In the genomic region with DNA sequence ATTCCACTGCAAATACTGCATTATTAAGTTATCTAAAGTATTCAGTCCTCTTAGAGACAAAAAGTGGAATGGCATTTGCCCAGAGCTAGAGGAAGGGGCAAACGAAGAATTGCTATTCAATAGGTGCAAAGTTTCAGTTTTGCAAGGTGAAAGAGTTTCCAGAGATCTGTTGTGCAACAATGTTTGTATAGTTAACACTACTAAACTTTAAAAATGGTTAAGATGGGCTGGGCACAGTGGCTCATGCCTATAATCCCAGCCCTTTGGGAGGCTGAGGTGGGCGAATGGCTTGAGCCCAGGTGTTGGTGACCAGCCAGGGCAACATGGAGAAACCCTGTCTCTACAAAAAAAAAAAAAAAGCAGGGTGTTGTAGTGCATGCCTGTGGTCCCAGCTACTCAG, we compare ENCODE assay signal across 1 cellular context.
TF ChIP-seq lines count a peak whose summit lies in the region.

No MANE protein-coding gene starts in this region.

TF ChIP-seq in liver, 16 proteins besides CTCF, POLR2A, EP300 and RAD21 (continued from another document):
- TF ChIP-seq, protein P1, sequence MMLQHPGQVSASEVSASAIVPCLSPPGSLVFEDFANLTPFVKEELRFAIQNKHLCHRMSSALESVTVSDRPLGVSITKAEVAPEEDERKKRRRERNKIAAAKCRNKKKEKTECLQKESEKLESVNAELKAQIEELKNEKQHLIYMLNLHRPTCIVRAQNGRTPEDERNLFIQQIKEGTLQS (IDR thresholded peaks at IDR 0.05) = no peak
- TF ChIP-seq JUND (IDR thresholded peaks at IDR 0.05) = no peak
- TF ChIP-seq, protein P2, sequence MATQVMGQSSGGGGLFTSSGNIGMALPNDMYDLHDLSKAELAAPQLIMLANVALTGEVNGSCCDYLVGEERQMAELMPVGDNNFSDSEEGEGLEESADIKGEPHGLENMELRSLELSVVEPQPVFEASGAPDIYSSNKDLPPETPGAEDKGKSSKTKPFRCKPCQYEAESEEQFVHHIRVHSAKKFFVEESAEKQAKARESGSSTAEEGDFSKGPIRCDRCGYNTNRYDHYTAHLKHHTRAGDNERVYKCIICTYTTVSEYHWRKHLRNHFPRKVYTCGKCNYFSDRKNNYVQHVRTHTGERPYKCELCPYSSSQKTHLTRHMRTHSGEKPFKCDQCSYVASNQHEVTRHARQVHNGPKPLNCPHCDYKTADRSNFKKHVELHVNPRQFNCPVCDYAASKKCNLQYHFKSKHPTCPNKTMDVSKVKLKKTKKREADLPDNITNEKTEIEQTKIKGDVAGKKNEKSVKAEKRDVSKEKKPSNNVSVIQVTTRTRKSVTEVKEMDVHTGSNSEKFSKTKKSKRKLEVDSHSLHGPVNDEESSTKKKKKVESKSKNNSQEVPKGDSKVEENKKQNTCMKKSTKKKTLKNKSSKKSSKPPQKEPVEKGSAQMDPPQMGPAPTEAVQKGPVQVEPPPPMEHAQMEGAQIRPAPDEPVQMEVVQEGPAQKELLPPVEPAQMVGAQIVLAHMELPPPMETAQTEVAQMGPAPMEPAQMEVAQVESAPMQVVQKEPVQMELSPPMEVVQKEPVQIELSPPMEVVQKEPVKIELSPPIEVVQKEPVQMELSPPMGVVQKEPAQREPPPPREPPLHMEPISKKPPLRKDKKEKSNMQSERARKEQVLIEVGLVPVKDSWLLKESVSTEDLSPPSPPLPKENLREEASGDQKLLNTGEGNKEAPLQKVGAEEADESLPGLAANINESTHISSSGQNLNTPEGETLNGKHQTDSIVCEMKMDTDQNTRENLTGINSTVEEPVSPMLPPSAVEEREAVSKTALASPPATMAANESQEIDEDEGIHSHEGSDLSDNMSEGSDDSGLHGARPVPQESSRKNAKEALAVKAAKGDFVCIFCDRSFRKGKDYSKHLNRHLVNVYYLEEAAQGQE (IDR thresholded peaks at IDR 0.05) = no peak
- peak; percentile 70 to 75 for TF ChIP-seq HNF4A (conservative IDR thresholded peaks at IDR 0.05)
- no peak for TF ChIP-seq NR2F2 (IDR thresholded peaks at IDR 0.05)
- TF ChIP-seq, protein P3, sequence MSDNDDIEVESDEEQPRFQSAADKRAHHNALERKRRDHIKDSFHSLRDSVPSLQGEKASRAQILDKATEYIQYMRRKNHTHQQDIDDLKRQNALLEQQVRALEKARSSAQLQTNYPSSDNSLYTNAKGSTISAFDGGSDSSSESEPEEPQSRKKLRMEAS (IDR thresholded peaks at IDR 0.05) = peak; percentile 19
- no peak for TF ChIP-seq GABPA (IDR thresholded peaks at IDR 0.05 in 1 of 2, conservative IDR thresholded peaks at IDR 0.05 in 1 of 2)
- TF ChIP-seq EGR1 (IDR thresholded peaks at IDR 0.05; ENCODE audit: low read depth in 2 of 2) = no peak
- no peak for TF ChIP-seq TAF1 (conservative IDR thresholded peaks at IDR 0.05)
- TF ChIP-seq RXRA (IDR thresholded peaks at IDR 0.05) = peak; percentile 27 to 49
TF ChIP-seq in liver: peak in this region for 6.
